Comparison of ENCODE assay signal across 10 cellular contexts in genomic region chr19:40110570-40110969, GRCh38.
"Had no signal": no experiment of that assay in that cellular context is flagged by ENCODE, and none has a peak within 500 bp of the region (broad histone marks: within the 10 kb centered on the region; RNA-seq: fewer than 3 reads in every experiment).

No MANE protein-coding gene starts in this region.

- ATAC-seq: GM23338, K562 had no signal

- DNase-seq: H9, HCEC 1CT, IMR-90, Kasumi-1, KG1 had no signal

- H3K4me3 ChIP-seq: GM23338, K562 had no signal

- H3K27ac ChIP-seq: HL-60 had no signal

- FAIRE-seq: H1, H54, K562 had no signal

- H2AFZ ChIP-seq: GM23338 had no signal

- H3K4me2 ChIP-seq: GM23338 had no signal
